In the genomic region with DNA sequence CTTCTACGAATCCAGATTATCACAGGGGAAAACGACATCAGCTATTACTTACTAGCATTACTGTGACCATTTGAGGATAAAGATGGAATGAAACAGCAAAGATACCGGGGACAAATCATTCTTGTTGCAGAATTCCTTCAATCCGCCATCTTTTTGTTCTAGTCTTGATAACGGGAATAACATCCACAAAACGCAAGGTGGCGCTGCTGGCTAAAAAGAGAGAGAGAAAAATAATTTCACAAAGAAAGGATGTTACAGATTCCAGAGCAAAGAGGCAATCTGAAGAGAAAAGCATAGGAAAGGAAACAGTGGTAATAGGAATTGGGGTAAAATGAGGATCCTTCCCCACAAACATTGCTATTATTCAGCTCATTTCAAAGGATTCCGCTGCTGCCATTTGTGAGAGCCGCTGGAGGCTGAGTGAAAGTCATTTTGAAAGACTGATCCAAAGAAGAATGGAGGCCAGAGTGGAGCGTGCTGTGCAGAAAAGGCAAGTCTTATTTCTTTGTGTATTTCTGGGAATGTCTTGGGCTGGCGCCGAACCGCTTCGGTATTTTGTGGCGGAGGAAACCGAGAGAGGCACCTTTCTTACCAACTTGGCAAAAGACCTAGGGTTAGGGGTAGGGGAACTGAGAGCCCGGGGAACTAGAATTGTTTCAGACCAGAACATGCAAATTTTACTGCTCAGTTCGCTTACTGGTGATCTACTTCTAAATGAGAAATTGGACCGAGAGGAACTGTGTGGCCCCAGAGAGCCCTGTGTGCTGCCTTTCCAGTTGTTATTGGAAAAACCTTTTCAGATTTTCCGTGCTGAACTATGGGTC, we compare ENCODE assay signal across 8 cellular contexts. TPM values are rescaled to one million over a fixed set of nuclear protein-coding genes. Genes with fewer than 3 reads are reported as not detected.
DNase-seq lines count a peak whose midpoint lies in the region; ATAC-seq and TF ChIP-seq lines count a peak whose summit lies in the region.

Gene PCDHB7 (plus strand): TSS at position 264 of the 824 bp plus-strand sequence. CDS start 192 bp downstream, at position 456.

- peak within 1 kb of the TSS; percentile 95 for H2AFZ ChIP-seq in H9 (ENCODE audit: low read length)

- H4K91ac ChIP-seq in H9 (ENCODE audit: insufficient read length, low read depth, low read length): no peak within 1 kb of the TSS

- no peak within 1 kb of the TSS for H4K8ac ChIP-seq in H9 (replicated peaks; ENCODE audit: insufficient read length, low read depth, low read length)

- peaks cover 4 to 16% (median 12%) of the 10 kb centered on the region in 3 experiments; a peak in 5 of 7 replicates for H3K36me3 Mint-ChIP-seq in H9 (ENCODE audit: insufficient read depth in 1 of 3, low read depth in 3 of 3)

- peaks cover 0 to 6% of the 10 kb centered on the region in 2 experiments; a peak in 1 of 4 replicates for H3K4me1 Mint-ChIP-seq in H9

- peaks cover 21 to 30% of the 10 kb centered on the region in 2 experiments for H3K9me3 Mint-ChIP-seq in H9

- H3K9me3 ChIP-seq in H9 (ENCODE audit: control insufficient read depth, low read depth, low read length): no peaks in the 10 kb centered on the region

- peak within 1 kb of the TSS; percentile 90 for H2BK20ac ChIP-seq in H9 (ENCODE audit: low read depth, low read length, poor library complexity, severe bottlenecking)

- H3K23me2 ChIP-seq in H9 (ENCODE audit: insufficient read length, low read depth, low read length, poor library complexity, severe bottlenecking): no peaks in the 10 kb centered on the region

- POLR2A ChIA-PET in BJ (lab: Charles Lee): no interaction called here

- no peak for DNase-seq in BJ (ENCODE audit: low read depth)
- no peak for DNase-seq in H9
- DNase-seq in T1000 (lab: John Stamatoyannopoulos, UW): peak; percentile 16
- DNase-seq in iPS-NIHi11 (ENCODE audit: low spot score): peak; percentile 40
- DNase-seq in D341Med (ENCODE audit: low spot score): no peak

- no peaks in the 10 kb centered on the region for H3K79me2 ChIP-seq in H9 (ENCODE audit: insufficient read depth, low read length)

- no peaks in the 10 kb centered on the region for H3K27me3 ChIP-seq in BJ (ENCODE audit: control insufficient read depth, insufficient read depth, low read length)
- H3K27me3 ChIP-seq in H9 (ENCODE audit: insufficient read depth, low read length): no peaks in the 10 kb centered on the region

- CTCF ChIA-PET in BJ (lab: Yijun Ruan, JAX): interaction anchor here (0.5 to 1.3 kb wide), 5 partner anchors 10 to 626 kb away, joined by 3 to 5 read pairs (median 4); partner anchors contain the start of genes PCDHB16 and PCDHB2

- peak within 1 kb of the TSS; percentile 14; the same call in 1 of the 2 replicates for H3K4me3 ChIP-seq in BJ (ENCODE audit: low read depth, low read length)

- H3K4ac ChIP-seq in H9 (ENCODE audit: low read depth, low read length): no peak within 1 kb of the TSS

- no peak within 1 kb of the TSS for H2BK15ac ChIP-seq in H9 (ENCODE audit: low read depth, low read length)

- H3K9ac ChIP-seq in H9 (ENCODE audit: extremely low read depth, insufficient read length, low read length): no peak within 1 kb of the TSS

- no peak within 1 kb of the TSS for H3K18ac ChIP-seq in H9 (ENCODE audit: insufficient read length, low read depth, low read length)

- H2BK5ac ChIP-seq in H9 (ENCODE audit: insufficient read length, low read length): no peak within 1 kb of the TSS

- no peaks in the 10 kb centered on the region for H4K20me1 ChIP-seq in H9 (ENCODE audit: control insufficient read depth, insufficient read depth, insufficient read length)

- ATAC-seq in HG03342 (IDR thresholded peaks at IDR 0.05; ENCODE audit: unreplicated experiment) (no peak), GM19035 (IDR thresholded peaks at IDR 0.05; ENCODE audit: unreplicated experiment) (no peak), GM21367 (IDR thresholded peaks at IDR 0.05; ENCODE audit: unreplicated experiment) (no peak)

- no CpG with 5 or more reads among the region's 20 CpGs for WGBS in H9 (ENCODE audit: extremely low coverage, insufficient read length, low lambda C conversion rate)

- H2BK12ac ChIP-seq in H9 (ENCODE audit: insufficient read length, low read depth, low read length): no peak within 1 kb of the TSS

- H3K4me2 ChIP-seq in H9 (ENCODE audit: insufficient read depth, insufficient read length, low read length): no peak within 1 kb of the TSS

- no peaks in the 10 kb centered on the region for H3K36me3 ChIP-seq in BJ (ENCODE audit: control insufficient read depth, insufficient read depth, low read length)

- 0 out of 5 replicates have a peak within 1 kb of the TSS, but pooled peaks of 1 of the 2 experiments have one; percentile 16 for H3K4me3 Mint-ChIP-seq in H9

- H3K27me3 Mint-ChIP-seq in H9 (ENCODE audit: low read depth): peaks cover 12% of the 10 kb centered on the region

- no peak within 1 kb of the TSS for H3K27ac ChIP-seq in H9 (ENCODE audit: insufficient read length, low read depth, low read length)

- H3K14ac ChIP-seq in H9 (ENCODE audit: insufficient read depth, low read length): no peak within 1 kb of the TSS

- no peaks in the 10 kb centered on the region for H3K79me1 ChIP-seq in H9 (ENCODE audit: insufficient read depth, low read depth, low read length, poor library complexity, severe bottlenecking)

- peak; percentile 51; the same call in 1 of the 2 replicates for TF ChIP-seq CTCF in BJ (IDR thresholded peaks at IDR 0.05; ENCODE audit: insufficient read depth, low read depth, low read length)
- peak; percentile 86 for TF ChIP-seq CTCF in H9 (conservative IDR thresholded peaks at IDR 0.05)

- H4K5ac ChIP-seq in H9 (ENCODE audit: insufficient read length, low read depth, low read length): no peak within 1 kb of the TSS

- H3T11ph ChIP-seq in H9 (ENCODE audit: low read length): no peak within 1 kb of the TSS

- no peak within 1 kb of the TSS for H3K23ac ChIP-seq in H9 (ENCODE audit: insufficient read length, low read depth, low read length)

- no peak within 1 kb of the TSS for H3K56ac ChIP-seq in H9 (ENCODE audit: insufficient read length, low read depth, low read length)

- H2AK5ac ChIP-seq in H9 (ENCODE audit: insufficient read length, low read length): no peak within 1 kb of the TSS

- no peak within 1 kb of the TSS for H2BK120ac ChIP-seq in H9 (ENCODE audit: low read depth, low read length, poor library complexity, severe bottlenecking)

- H3K27ac Mint-ChIP-seq in H9: no peak within 1 kb of the TSS

- H3K4me1 ChIP-seq in H9 (ENCODE audit: insufficient read depth, low read length): no peaks in the 10 kb centered on the region

RNA-seq across cellular contexts. Expression of gene PCDHB7, which starts in this region (rescaled TPM):
- 0.31 and 0.44 TPM in 2 replicates for polyA plus RNA-seq in BJ (2011; rRNA removed)
- polyA minus RNA-seq in BJ (2011; rRNA and poly(A)+ RNA removed): 0.10 and 0.24 TPM in 2 replicates
- total RNA-seq in H9 (2021): 0.42 and 0.52 TPM in 2 replicates

Comparison
In these comparisons a context has a peak if more than half of its experiments do, and no peak if none do; other contexts are left out.
1. DNase-seq: peak in T1000 (single experiment) and iPS-NIHi11 (single experiment); none in BJ (single experiment), H9 (single experiment) and D341Med (single experiment).